Comparison of ENCODE assay signal across 8 cellular contexts in genomic region chr13:97432232-97432916, GRCh38. TPM values are rescaled to one million over a fixed set of nuclear protein-coding genes. Genes with fewer than 3 reads are reported as not detected.
DNase-seq lines count a peak whose midpoint lies in the region; ATAC-seq and TF ChIP-seq lines count a peak whose summit lies in the region.

No MANE protein-coding gene starts in this region.

- no peak for TF ChIP-seq CTCF in VCaP (conservative IDR thresholded peaks at IDR 0.05)
- no peak for TF ChIP-seq CTCF in left ventricle myocardium inferior (IDR thresholded peaks at IDR 0.05; ENCODE audit: borderline replicate concordance)

- H3K27me3 ChIP-seq in left ventricle myocardium inferior (ENCODE audit: low read depth) (no peaks in the 10 kb centered on the region), skeletal muscle satellite cell (ENCODE audit: control insufficient read depth, insufficient read depth, low read length) (no peaks in the 10 kb centered on the region)

- H3K9me3 ChIP-seq in left ventricle myocardium inferior (replicated peaks) = no peaks in the 10 kb centered on the region
- no peaks in the 10 kb centered on the region for H3K9me3 ChIP-seq in skeletal muscle satellite cell (replicated peaks; ENCODE audit: low read length)

- H3K4me1 ChIP-seq in left ventricle myocardium inferior = peaks cover 46% of the 10 kb centered on the region
- peaks cover 30% of the 10 kb centered on the region for H3K4me1 ChIP-seq in skeletal muscle satellite cell (ENCODE audit: control insufficient read depth, insufficient read depth, low read length)

- DNase-seq in NCI-H2107 treated with DMSO at 0.1 percent for 48 hours (lab: John Stamatoyannopoulos, UW; ENCODE audit: unreplicated experiment) (peak; percentile 36), NCI-H2107 (lab: John Stamatoyannopoulos, UW) (no peak), left ventricle myocardium inferior (no peak), NCI-H446 treated with DMSO at 0.1 percent for 48 hours (lab: John Stamatoyannopoulos, UW) (no peak)

- H3K4me3 ChIP-seq in left ventricle myocardium inferior = peak overlapping the region; percentile 95
- peak overlapping the region; percentile 82 for H3K4me3 ChIP-seq in skeletal muscle satellite cell (ENCODE audit: low read length)

- peak overlapping the region; percentile 79 for H3K9ac ChIP-seq in skeletal muscle satellite cell (ENCODE audit: low read depth, low read length)

- intact Hi-C loops in left ventricle myocardium inferior (cut with micrococcal nuclease) = no loop called here

- H3K36me3 ChIP-seq in left ventricle myocardium inferior = no peaks in the 10 kb centered on the region
- H3K36me3 ChIP-seq in skeletal muscle satellite cell (ENCODE audit: insufficient read depth, low read length) = no peaks in the 10 kb centered on the region

- ATAC-seq in HG02884 (IDR thresholded peaks at IDR 0.05; ENCODE audit: unreplicated experiment) = no peak
- ATAC-seq in GM19023 (IDR thresholded peaks at IDR 0.05; ENCODE audit: unreplicated experiment) = no peak

- H3K27ac ChIP-seq in VCaP = peak overlapping the region; percentile 89
- peak overlapping the region; percentile 100 for H3K27ac ChIP-seq in left ventricle myocardium inferior (replicated peaks)

- peak overlapping the region; percentile 84 for H3K4me2 ChIP-seq in skeletal muscle satellite cell (ENCODE audit: low read length)

RNA-seq across cellular contexts. Expression of gene RAP2A, which starts 1.6 kb away (rescaled TPM):
- total RNA-seq in left ventricle myocardium inferior = 15.1 TPM
- total RNA-seq in skeletal muscle satellite cell (2012; rRNA removed) = 23.8 and 30.6 TPM in 2 replicates
